Comparison of ENCODE assay signal across 2 cellular contexts in genomic region chr2:95121150-95121494, GRCh38.
TF ChIP-seq lines count a peak whose summit lies in the region.

No MANE protein-coding gene starts in this region.

TF ChIP-seq in endothelial cell of umbilical vein, 7 proteins besides CTCF, POLR2A, EP300 and RAD21:
- TF ChIP-seq GATA2 (IDR thresholded peaks at IDR 0.05; ENCODE audit: insufficient read depth, insufficient read length, low read depth, low read length) (no peak), MAX (IDR thresholded peaks at IDR 0.05; ENCODE audit: insufficient read depth, insufficient read length) (no peak), POLR2AphosphoS5 (IDR thresholded peaks at IDR 0.05; ENCODE audit: insufficient read depth, low read depth, low read length) (no peak), MYC (IDR thresholded peaks at IDR 0.05; ENCODE audit: low read depth, low read length) (no peak), EZH2 (IDR thresholded peaks at IDR 0.05; ENCODE audit: borderline replicate concordance, low read depth, low read length, severe bottlenecking) (no peak), JUN (IDR thresholded peaks at IDR 0.05; ENCODE audit: borderline replicate concordance, insufficient read depth, insufficient read length, low read depth) (no peak), FOS (IDR thresholded peaks at IDR 0.05; ENCODE audit: borderline replicate concordance, insufficient read depth, low read length) (no peak)

TF ChIP-seq in neural cell, 6 proteins besides CTCF, POLR2A, EP300 and RAD21:
- TF ChIP-seq TAF1 (IDR thresholded peaks at IDR 0.05; ENCODE audit: low read depth): no peak
- no peak for TF ChIP-seq POLR2AphosphoS5 (IDR thresholded peaks at IDR 0.05)
- TF ChIP-seq MXI1 (conservative IDR thresholded peaks at IDR 0.05; ENCODE audit: poor library complexity, severe bottlenecking): no peak
- TF ChIP-seq EZH2 (IDR thresholded peaks at IDR 0.05; ENCODE audit: borderline replicate concordance, insufficient read depth, low read length, poor library complexity, severe bottlenecking): no peak
- TF ChIP-seq REST (IDR thresholded peaks at IDR 0.05; ENCODE audit: borderline replicate concordance): no peak
- TF ChIP-seq SMC3 (conservative IDR thresholded peaks at IDR 0.05; ENCODE audit: poor library complexity): no peak
